ENCODE assay signal across 8 cellular contexts in genomic region chr3:64187065-64187959, GRCh38. TPM values are rescaled to one million over a fixed set of nuclear protein-coding genes. Genes with fewer than 3 reads are reported as not detected.
DNase-seq lines count a peak whose midpoint lies in the region; ATAC-seq and TF ChIP-seq lines count a peak whose summit lies in the region.

No MANE protein-coding gene starts in this region.

- CTCF ChIA-PET in AG04450 (lab: Charles Lee), result interaction anchor here (0.9 to 1.8 kb wide), 7 partner anchors 11 to 343 kb away, joined by 3 to 6 read pairs (median 4); partner anchors contain the start of gene PSMD6

- H3K27ac ChIP-seq in AG04450 (ENCODE audit: low read depth, low read length) (peak overlapping the region; percentile 94), duodenal mucosa (ENCODE audit: low read depth, low read length) (peak overlapping the region; percentile 39)
- H3K27ac ChIP-seq in effector memory CD4-positive, alpha-beta T cell (ENCODE audit: insufficient read depth, low read length, poor library complexity, severe bottlenecking), result no peak overlapping the region

- POLR2A ChIA-PET in AG04450 (lab: Yijun Ruan, JAX), result interaction anchor here (0.6 to 1.9 kb wide), 13 partner anchors 11 to 314 kb away, joined by 3 to 12 read pairs (median 4); no protein-coding TSS in a partner anchor

- peak overlapping the region; percentile 20 for H3K4me3 ChIP-seq in AG04450 (ENCODE audit: low read depth, low read length)
- H3K4me3 ChIP-seq in duodenal mucosa (ENCODE audit: low read depth in 1 of 2, low read length in 2 of 2), result no peak overlapping the region
- H3K4me3 ChIP-seq in effector memory CD4-positive, alpha-beta T cell (ENCODE audit: insufficient read depth, low read depth, low read length, poor library complexity, severe bottlenecking), result no peak overlapping the region

- peaks cover 6% of the 10 kb centered on the region for H3K36me3 Mint-ChIP-seq in mesothelial cell of epicardium

- H3K9me3 ChIP-seq in AG04450 (ENCODE audit: control insufficient read depth, insufficient read depth, low read length) (no peaks in the 10 kb centered on the region), duodenal mucosa (ENCODE audit: control insufficient read depth in 1 of 2, low read length in 2 of 2) (no peaks in the 10 kb centered on the region)
- no peaks in the 10 kb centered on the region for H3K9me3 ChIP-seq in effector memory CD4-positive, alpha-beta T cell (ENCODE audit: control insufficient read depth, low read length)

- H3K36me3 ChIP-seq in duodenal mucosa (ENCODE audit: control insufficient read depth in 1 of 2, insufficient read depth in 2 of 2, low read length in 2 of 2), result no peaks in the 10 kb centered on the region
- no peaks in the 10 kb centered on the region for H3K36me3 ChIP-seq in effector memory CD4-positive, alpha-beta T cell (ENCODE audit: control insufficient read depth, insufficient read depth, low read length)

- peak; percentile 95 for DNase-seq in AG04450 (ENCODE audit: low read depth, low spot score)
- peak; percentile 77 for DNase-seq in NCI-H1694 treated with DMSO at 0.1 percent for 48 hours (lab: John Stamatoyannopoulos, UW)
- DNase-seq in mesothelial cell of epicardium (ENCODE audit: low spot score in 2 of 2, unreplicated experiment in 2 of 2), result peak; percentile 43 to 66
- DNase-seq in activated CD8-positive, alpha-beta memory T cell treated with anti-CD3 and anti-CD28 coated beads for 24 hours, result no peak
- no peak for DNase-seq in effector memory CD4-positive, alpha-beta T cell
- no peak for DNase-seq in SW 1271 (lab: John Stamatoyannopoulos, UW)

- no peaks in the 10 kb centered on the region for H3K27me3 Mint-ChIP-seq in mesothelial cell of epicardium (ENCODE audit: low read depth)

- H3K4me3 Mint-ChIP-seq in mesothelial cell of epicardium, result no peak overlapping the region

- peaks cover 55% of the 10 kb centered on the region for H3K4me1 Mint-ChIP-seq in mesothelial cell of epicardium

- TF ChIP-seq CTCF in AG04450 (IDR thresholded peaks at IDR 0.05; ENCODE audit: low read depth, low read length), result no peak
- no peak for TF ChIP-seq CTCF in mesothelial cell of epicardium (IDR thresholded peaks at IDR 0.05; ENCODE audit: unreplicated experiment)

- ATAC-seq in GM21737 (IDR thresholded peaks at IDR 0.05; ENCODE audit: unreplicated experiment), result no peak

- H3K4me1 ChIP-seq in duodenal mucosa (ENCODE audit: control insufficient read depth in 1 of 2, insufficient read depth in 2 of 2, low read length in 2 of 2), result peaks cover 0 to 15% of the 10 kb centered on the region in 2 donors
- no peaks in the 10 kb centered on the region for H3K4me1 ChIP-seq in effector memory CD4-positive, alpha-beta T cell (ENCODE audit: control insufficient read depth, insufficient read depth, low read length, poor library complexity, severe bottlenecking)

- H3K9ac ChIP-seq in duodenal mucosa (ENCODE audit: low read depth in 1 of 2, low read length in 2 of 2), result no peak overlapping the region

- H3K27ac Mint-ChIP-seq in mesothelial cell of epicardium, result peak overlapping the region; percentile 98

- no peaks in the 10 kb centered on the region for H3K9me3 Mint-ChIP-seq in mesothelial cell of epicardium

- H3K27me3 ChIP-seq in AG04450 (ENCODE audit: control insufficient read depth, insufficient read depth, low read length) (no peaks in the 10 kb centered on the region), duodenal mucosa (ENCODE audit: control insufficient read depth in 1 of 2, insufficient read depth in 2 of 2, low read length in 2 of 2) (no peaks in the 10 kb centered on the region)
- no peaks in the 10 kb centered on the region for H3K27me3 ChIP-seq in effector memory CD4-positive, alpha-beta T cell (replicated peaks; ENCODE audit: control insufficient read depth, insufficient read depth, low read length, poor library complexity, severe bottlenecking)

RNA-seq across cellular contexts. Expression of gene PRICKLE2, which starts 38.0 kb away (rescaled TPM):
- polyA plus RNA-seq in AG04450 (2011; rRNA removed), result 14.2 and 14.7 TPM in 2 replicates
- polyA minus RNA-seq in AG04450 (2011; rRNA and poly(A)+ RNA removed), result 59.4 and 65.0 TPM in 2 replicates
- 41.3 to 46.2 TPM (median 43.2 TPM) in 3 replicates for total RNA-seq in mesothelial cell of epicardium

Comparison
In these comparisons a context has a peak if more than half of its experiments do, and no peak if none do; other contexts are left out.
1. DNase-seq: peak in AG04450 (single experiment), NCI-H1694 treated with DMSO at 0.1 percent for 48 hours (single experiment) and mesothelial cell of epicardium (2 of 2); none in activated CD8-positive, alpha-beta memory T cell treated with anti-CD3 and anti-CD28 coated beads for 24 hours (single experiment), effector memory CD4-positive, alpha-beta T cell (0 of 3) and SW 1271 (0 of 2).